Comparison of ENCODE assay signal across 8 cellular contexts in genomic region chr2:62197609-62198236, GRCh38. TPM values are rescaled to one million over a fixed set of nuclear protein-coding genes. Genes with fewer than 3 reads are reported as not detected.
DNase-seq lines count a peak whose midpoint lies in the region; ATAC-seq and TF ChIP-seq lines count a peak whose summit lies in the region.

No MANE protein-coding gene starts in this region.

- intact Hi-C loops in activated CD8-positive, alpha-beta T cell treated with anti-CD3 and anti-CD28 coated beads for 36 hours (cut with micrococcal nuclease), result loop anchor here (5.0 kb wide), 3 partner anchors 205 to 660 kb away; partner anchors contain the start of gene XPO1

- no peaks in the 10 kb centered on the region for H3K9me3 Mint-ChIP-seq in activated CD8-positive, alpha-beta T cell treated with anti-CD3 and anti-CD28 coated beads for 36 hours

- peak overlapping the region; percentile 96 for H3K4me3 ChIP-seq in BJ (ENCODE audit: low read depth, low read length)
- H3K4me3 ChIP-seq in HUES64 (ENCODE audit: low read length), result peak overlapping the region; percentile 96
- H3K4me3 ChIP-seq in fibroblast of the aortic adventitia (ENCODE audit: low read depth, low read length), result peak overlapping the region; percentile 94
- peak overlapping the region; percentile 97 for H3K4me3 ChIP-seq in neural cell (ENCODE audit: low read length)

- POLR2A ChIA-PET in BJ (lab: Charles Lee), result no interaction called here
- POLR2A ChIA-PET in activated CD8-positive, alpha-beta T cell treated with anti-CD3 and anti-CD28 coated beads for 36 hours (lab: Charles Lee), result interaction anchor here (1.3 to 9.3 kb wide), 4 partner anchors 13 to 660 kb away, joined by 4 to 112 read pairs (median 22); partner anchors contain the start of gene XPO1

- CTCF ChIA-PET in BJ (lab: Yijun Ruan, JAX), result interaction anchor here (0.9 kb wide), 1 partner anchor 18 kb away, joined by 3 read pairs; no protein-coding TSS in a partner anchor
- CTCF ChIA-PET in activated CD8-positive, alpha-beta T cell treated with anti-CD3 and anti-CD28 coated beads for 36 hours (lab: Charles Lee), result interaction anchor here (1.0 to 1.5 kb wide), 4 partner anchors 31 to 113 kb away, joined by 3 read pairs; no protein-coding TSS in a partner anchor

- peak overlapping the region; percentile 42 for H3K4me2 ChIP-seq in neural cell (ENCODE audit: low read length)

- TF ChIP-seq EP300 in neural cell (conservative IDR thresholded peaks at IDR 0.05; ENCODE audit: poor library complexity, severe bottlenecking), result no peak

- H3K4me1 Mint-ChIP-seq in activated CD8-positive, alpha-beta T cell treated with anti-CD3 and anti-CD28 coated beads for 36 hours (ENCODE audit: low read depth), result peaks cover 43% of the 10 kb centered on the region

- no peaks in the 10 kb centered on the region for H3K9me2 ChIP-seq in neural cell (ENCODE audit: insufficient read depth, low read length)

- H3K27me3 ChIP-seq in BJ (ENCODE audit: control insufficient read depth, insufficient read depth, low read length), result no peaks in the 10 kb centered on the region
- no peaks in the 10 kb centered on the region for H3K27me3 ChIP-seq in HUES64 (ENCODE audit: insufficient read depth, low read length)
- H3K27me3 ChIP-seq in neural cell (ENCODE audit: insufficient read depth, low read depth, low read length), result peaks cover 15% of the 10 kb centered on the region

- TF ChIP-seq CTCF in BJ (IDR thresholded peaks at IDR 0.05; ENCODE audit: insufficient read depth, low read depth, low read length) (no peak), fibroblast of the aortic adventitia (IDR thresholded peaks at IDR 0.05; ENCODE audit: insufficient read depth, low read length) (no peak), neural cell (IDR thresholded peaks at IDR 0.05; ENCODE audit: poor library complexity, severe bottlenecking) (no peak)
- TF ChIP-seq CTCF in activated CD8-positive, alpha-beta T cell treated with anti-CD3 and anti-CD28 coated beads for 36 hours (IDR thresholded peaks at IDR 0.05), result no peak

- peaks cover 30% of the 10 kb centered on the region for H3K4me1 ChIP-seq in HUES64 (ENCODE audit: insufficient read depth, low read length)

- H3K27me3 Mint-ChIP-seq in activated CD8-positive, alpha-beta T cell treated with anti-CD3 and anti-CD28 coated beads for 36 hours, result no peaks in the 10 kb centered on the region

- H2AFZ ChIP-seq in neural cell (ENCODE audit: low read depth, low read length), result no peak overlapping the region

- DNase-seq in BJ (ENCODE audit: low read depth), result no peak
- peak; percentile 55 for DNase-seq in activated CD8-positive, alpha-beta T cell treated with anti-CD3 and anti-CD28 coated beads for 36 hours
- DNase-seq in fibroblast of the aortic adventitia (ENCODE audit: low read depth), result peak; percentile 41
- no peak for DNase-seq in inferior parietal cortex (ENCODE audit: extremely low spot score)

- peak overlapping the region; percentile 96 for H3K27ac Mint-ChIP-seq in activated CD8-positive, alpha-beta T cell treated with anti-CD3 and anti-CD28 coated beads for 36 hours

- ATAC-seq in activated CD8-positive, alpha-beta T cell treated with anti-CD3 and anti-CD28 coated beads for 36 hours, result no peak
- ATAC-seq in GM19023 (IDR thresholded peaks at IDR 0.05; ENCODE audit: unreplicated experiment), result no peak
- ATAC-seq in HG02970 (IDR thresholded peaks at IDR 0.05; ENCODE audit: low FRiP score, unreplicated experiment), result no peak

- H3F3A ChIP-seq in neural cell (ENCODE audit: insufficient read depth, low read length, poor library complexity, severe bottlenecking), result no peaks in the 10 kb centered on the region

- no peaks in the 10 kb centered on the region for H4K20me1 ChIP-seq in neural cell (ENCODE audit: insufficient read depth)

- H3K27ac ChIP-seq in HUES64 (ENCODE audit: low read depth, low read length), result no peak overlapping the region
- H3K27ac ChIP-seq in neural cell (ENCODE audit: low read length), result no peak overlapping the region

- peaks cover 38% of the 10 kb centered on the region for H3K36me3 Mint-ChIP-seq in activated CD8-positive, alpha-beta T cell treated with anti-CD3 and anti-CD28 coated beads for 36 hours (ENCODE audit: low read depth)

- H3K4me3 Mint-ChIP-seq in activated CD8-positive, alpha-beta T cell treated with anti-CD3 and anti-CD28 coated beads for 36 hours, result peak overlapping the region; percentile 96

- H3K36me3 ChIP-seq in BJ (ENCODE audit: control insufficient read depth, insufficient read depth, low read length), result no peaks in the 10 kb centered on the region
- H3K36me3 ChIP-seq in HUES64 (ENCODE audit: insufficient read depth, low read length), result no peaks in the 10 kb centered on the region
- H3K36me3 ChIP-seq in neural cell (ENCODE audit: insufficient read depth, low read length), result no peaks in the 10 kb centered on the region

- no peak for TF ChIP-seq RAD21 in neural cell (conservative IDR thresholded peaks at IDR 0.05)

- H3K79me2 ChIP-seq in neural cell (replicated peaks; ENCODE audit: insufficient read depth, low read length), result peaks cover 5% of the 10 kb centered on the region

- H3K9ac ChIP-seq in HUES64 (ENCODE audit: low read depth, low read length) (peak overlapping the region; percentile 29; the same call in 1 of the 2 replicates), neural cell (ENCODE audit: low read length) (no peak overlapping the region)

- 8% methylated on average over 20 of the region's 20 CpGs for WGBS in HUES64

- H3K9me3 ChIP-seq in HUES64 (ENCODE audit: insufficient read depth, low read depth, low read length) (no peaks in the 10 kb centered on the region), neural cell (ENCODE audit: low read length) (no peaks in the 10 kb centered on the region)

TF ChIP-seq in neural cell, 6 proteins besides CTCF, POLR2A, EP300 and RAD21:
- TF ChIP-seq EZH2 (IDR thresholded peaks at IDR 0.05; ENCODE audit: borderline replicate concordance, insufficient read depth, low read length, poor library complexity, severe bottlenecking) (no peak), SMC3 (conservative IDR thresholded peaks at IDR 0.05; ENCODE audit: poor library complexity) (no peak), POLR2AphosphoS5 (IDR thresholded peaks at IDR 0.05) (no peak), REST (IDR thresholded peaks at IDR 0.05; ENCODE audit: borderline replicate concordance) (no peak), MXI1 (conservative IDR thresholded peaks at IDR 0.05; ENCODE audit: poor library complexity, severe bottlenecking) (no peak), TAF1 (IDR thresholded peaks at IDR 0.05; ENCODE audit: low read depth) (no peak)
TF ChIP-seq in neural cell: peak in this region for 0.

RNA-seq across cellular contexts. Expression of gene B3GNT2, which starts 1.8 kb away (rescaled TPM):
- polyA plus RNA-seq in BJ (2011; rRNA removed) (9.4 and 12.0 TPM in 2 replicates), neural cell (4.2 and 5.8 TPM in 2 replicates)
- polyA minus RNA-seq in BJ (2011; rRNA and poly(A)+ RNA removed), result 6.9 and 9.7 TPM in 2 replicates
- 22.2 TPM for polyA plus RNA-seq in HUES64 (2013, experiment 1 of 2)
- polyA plus RNA-seq in HUES64 (2013, experiment 2 of 2), result 24.3 TPM
- total RNA-seq in activated CD8-positive, alpha-beta T cell treated with anti-CD3 and anti-CD28 coated beads for 36 hours, result 10 to 100 TPM; 44.3 to 45.5 TPM
- total RNA-seq in fibroblast of the aortic adventitia (ENCODE audit: low replicate concordance), result 14.1 and 14.2 TPM in 2 replicates
- 8.7 and 10.0 TPM in 2 replicates for polyA minus RNA-seq in neural cell

Comparison
In these comparisons a context has a peak if more than half of its experiments do, and no peak if none do; other contexts are left out.
1. DNase-seq: peak in activated CD8-positive, alpha-beta T cell treated with anti-CD3 and anti-CD28 coated beads for 36 hours (single experiment) and fibroblast of the aortic adventitia (single experiment); none in BJ (single experiment) and inferior parietal cortex (single experiment).
2. Peak in every context shown above with its lines, with median percentiles within 50 percentile points of each other: H3K4me3 ChIP-seq.